In genomic region chr4:122733805-122734155, GRCh38 we compare ENCODE assay signal across 9 cellular contexts. TPM values are rescaled to one million over a fixed set of nuclear protein-coding genes. Genes with fewer than 3 reads are reported as not detected.
DNase-seq lines count a peak whose midpoint lies in the region; ATAC-seq and TF ChIP-seq lines count a peak whose summit lies in the region.
"Had no signal": no experiment of that assay in that cellular context is flagged by ENCODE, and none has a peak within 500 bp of the region (broad histone marks: within the 10 kb centered on the region; RNA-seq: fewer than 3 reads in every experiment).

No MANE protein-coding gene starts in this region.

- TF ChIP-seq CTCF in colonic mucosa (IDR thresholded peaks at IDR 0.05) (no peak), tibial artery (IDR thresholded peaks at IDR 0.05) (no peak)

- H3K36me3 Mint-ChIP-seq in IgD-negative memory B cell (peaks cover 10% of the 10 kb centered on the region), naive B cell (peaks cover 7 to 8% of the 10 kb centered on the region in 2 donors)

- no peaks in the 10 kb centered on the region for H3K9me3 Mint-ChIP-seq in IgD-negative memory B cell
- H3K9me3 Mint-ChIP-seq in naive B cell: peaks cover 0 to 3% (median 0%) of the 10 kb centered on the region in 7 donors

- H3K36me3 ChIP-seq in BLaER1: no peaks in the 10 kb centered on the region
- no peaks in the 10 kb centered on the region for H3K36me3 ChIP-seq in colonic mucosa
- peaks cover 0 to 7% (median 0%) of the 10 kb centered on the region in 3 donors for H3K36me3 ChIP-seq in tibial artery

- peaks cover 16% of the 10 kb centered on the region; the same call in 1 of the 2 replicates for H3K4me1 ChIP-seq in BLaER1
- H3K4me1 ChIP-seq in colonic mucosa: no peaks in the 10 kb centered on the region
- peaks cover 0 to 22% (median 4%) of the 10 kb centered on the region in 4 donors for H3K4me1 ChIP-seq in tibial artery

- H3K4me3 ChIP-seq in BLaER1: no peak overlapping the region
- H3K4me3 ChIP-seq in colonic mucosa: no peak overlapping the region
- no peak overlapping the region for H3K4me3 ChIP-seq in tibial artery

- H3K4me1 Mint-ChIP-seq in IgD-negative memory B cell (peaks cover 6 to 10% (median 8%) of the 10 kb centered on the region in 3 donors), naive B cell (peaks cover 9 to 24% (median 15%) of the 10 kb centered on the region in 3 donors)

- no peaks in the 10 kb centered on the region for H4K20me1 ChIP-seq in BLaER1

- peak overlapping the region in 2 of 3 donors; percentile 97 for H3K27ac Mint-ChIP-seq in IgD-negative memory B cell
- peak overlapping the region; percentile 95 to 100 (median 99) for H3K27ac Mint-ChIP-seq in naive B cell

- H3K27ac ChIP-seq in BLaER1: no peak overlapping the region
- H3K27ac ChIP-seq in colonic mucosa: peak overlapping the region; percentile 93
- peak overlapping the region in 1 of 2 donors; percentile 80 for H3K27ac ChIP-seq in tibial artery

- H3K4me2 ChIP-seq in BLaER1: peak overlapping the region; percentile 88

- H3K27me3 ChIP-seq in BLaER1 (no peaks in the 10 kb centered on the region), colonic mucosa (no peaks in the 10 kb centered on the region), tibial artery (no peaks in the 10 kb centered on the region)

- H3K27me3 Mint-ChIP-seq in IgD-negative memory B cell (no peaks in the 10 kb centered on the region), naive B cell (no peaks in the 10 kb centered on the region)

- H3K9me3 ChIP-seq in BLaER1: no peaks in the 10 kb centered on the region
- no peaks in the 10 kb centered on the region for H3K9me3 ChIP-seq in colonic mucosa
- no peaks in the 10 kb centered on the region for H3K9me3 ChIP-seq in tibial artery

- DNase-seq in colonic mucosa (no peak), naive B cell (no peak), NCI-H2081 treated with DMSO at 0.1 percent for 48 hours (lab: John Stamatoyannopoulos, UW) (no peak), RKO (ENCODE audit: low spot score) (no peak), tibial artery (no peak)
- DNase-seq: NCI-H187 treated with DMSO at 0.1 percent for 48 hours had no signal

- intact Hi-C loops in colonic mucosa (cut with DNase I) (no loop called here), tibial artery (cut with DNase I; ENCODE audit: low total_unique reads) (no loop called here)

- ATAC-seq in naive B cell (ENCODE audit: low read depth in 2 of 2): no peak
- no peak for ATAC-seq in GM18498 (IDR thresholded peaks at IDR 0.05; ENCODE audit: unreplicated experiment)

- H3K9ac ChIP-seq in BLaER1 (no peak overlapping the region), colonic mucosa (ENCODE audit: low read depth in 2 of 2, low read length in 2 of 2) (no peak overlapping the region)

- H3K4me3 Mint-ChIP-seq in IgD-negative memory B cell (peak overlapping the region in 3 of 4 donors; percentile 90 to 97 (median 97)), naive B cell (peak overlapping the region in 6 of 8 donors; percentile 88 to 98 (median 97))

RNA-seq across cellular contexts. Expression of gene BBS12, which starts 1.3 kb away (rescaled TPM):
- polyA plus RNA-seq in IgD-negative memory B cell: 0.68 TPM
- 1 to 10 TPM; 1.9 to 4.8 TPM for total RNA-seq in colonic mucosa
- polyA plus RNA-seq in naive B cell (ENCODE audit: low read depth in 6 of 6): 1 to 10 TPM in 5 of 6 donors, under 1 TPM in 1; 0.92 to 2.1 (median 1.4) TPM
